In the genomic region with DNA sequence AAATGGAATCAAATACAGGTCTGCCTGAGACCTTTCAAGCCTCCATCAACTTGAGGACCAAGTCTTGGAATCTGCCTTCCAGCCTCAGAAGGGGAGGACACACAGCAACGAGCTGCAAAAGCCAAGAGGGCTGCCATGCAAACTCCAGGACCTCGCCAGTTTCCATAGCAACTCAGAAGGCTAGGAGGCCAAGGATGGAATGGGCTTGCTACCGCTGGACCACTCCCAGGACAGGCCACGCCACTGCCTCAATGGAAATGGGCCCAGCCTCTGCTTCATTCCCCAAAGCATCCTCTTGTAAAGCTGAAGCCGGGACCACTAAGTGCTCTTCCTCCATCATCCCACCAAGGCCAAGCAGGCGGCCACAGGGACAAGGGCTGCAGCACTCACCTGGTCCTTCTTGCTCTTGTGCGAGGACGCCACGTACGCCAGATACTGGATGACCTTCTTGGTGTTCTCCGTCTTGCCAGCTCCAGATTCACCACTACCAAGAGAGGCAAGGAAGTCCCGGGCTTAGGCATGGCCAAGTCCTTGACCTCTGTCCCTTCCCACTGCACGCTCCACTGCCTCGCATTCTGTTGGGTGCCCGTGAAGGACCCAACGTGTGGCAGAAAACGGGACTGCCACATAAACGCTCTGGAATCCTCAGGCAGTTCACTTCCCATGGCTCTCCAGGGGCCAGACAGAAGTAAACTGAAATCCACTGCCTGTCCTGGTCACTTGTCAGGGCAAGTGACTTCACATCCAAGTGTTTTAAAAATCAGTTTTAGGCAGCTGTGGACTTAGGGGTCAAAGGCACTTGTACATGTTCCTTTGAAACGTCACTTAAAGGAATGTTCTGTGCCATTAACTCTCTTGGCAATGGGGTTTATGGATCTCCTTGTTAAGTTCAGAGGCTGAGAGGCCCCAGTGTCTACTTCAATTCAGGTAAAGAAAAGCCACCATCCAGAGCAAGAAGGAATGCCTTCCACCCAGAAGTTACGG, we compare ENCODE assay signal across 10 cellular contexts.
A peak's percentile ranks its signal among the peaks of the same experiment; 100 is the strongest.
DNase-seq lines count a peak whose midpoint lies in the region; ATAC-seq, FAIRE-seq and TF ChIP-seq lines count a peak whose summit lies in the region.
"Had no signal": no experiment of that assay in that cellular context is flagged by ENCODE, and none has a peak within 500 bp of the region (broad histone marks: within the 10 kb centered on the region; RNA-seq: fewer than 3 reads in every experiment).

No MANE protein-coding gene starts in this region.

- H3K36me3 ChIP-seq in GM23248 (ENCODE audit: low read depth) (peaks cover 29% of the 10 kb centered on the region), keratinocyte (ENCODE audit: control insufficient read depth in 2 of 2, extremely low read depth in 1 of 2, insufficient read depth in 2 of 2, low read length in 2 of 2) (peaks cover 44 to 89% of the 10 kb centered on the region in 2 experiments), small intestine (ENCODE audit: control insufficient read depth in 2 of 2, insufficient read depth in 2 of 2, low read length in 2 of 2) (peaks cover 6 to 27% of the 10 kb centered on the region in 2 donors)

- H3K27me3 ChIP-seq in GM23248 (replicated peaks; ENCODE audit: insufficient read depth) (no peaks in the 10 kb centered on the region), keratinocyte (ENCODE audit: control insufficient read depth, extremely low read depth, insufficient read depth, low read length) (no peaks in the 10 kb centered on the region), small intestine (ENCODE audit: control insufficient read depth in 2 of 2, insufficient read depth in 2 of 2, low read length in 2 of 2) (no peaks in the 10 kb centered on the region)

- peak; percentile 26 for FAIRE-seq in keratinocyte (lab: Jason Lieb, UNC)
- no peak for FAIRE-seq in small intestine (lab: Jason Lieb, UNC)
- FAIRE-seq in GM12891 (lab: Jason Lieb, UNC), result no peak

- H3K9me3 Mint-ChIP-seq in activated naive CD8-positive, alpha-beta T cell (ENCODE audit: low read depth), result no peaks in the 10 kb centered on the region

- H3K27ac ChIP-seq in GM23248, result peak overlapping the region; percentile 90; the same call in 1 of the 2 replicates
- peak overlapping the region; percentile 96 for H3K27ac ChIP-seq in keratinocyte (ENCODE audit: control insufficient read depth, insufficient read depth, low read length)
- H3K27ac ChIP-seq in small intestine (ENCODE audit: low read depth in 1 of 2, low read length in 1 of 2), result peak overlapping the region; percentile 45 to 90

- no peak overlapping the region for H3K4me2 ChIP-seq in GM23248 (ENCODE audit: unreplicated experiment)
- H3K4me2 ChIP-seq in keratinocyte (ENCODE audit: control insufficient read depth, extremely low read depth, insufficient read depth, low read depth, low read length), result no peak overlapping the region

- peak overlapping the region; percentile 99 for H3K27ac Mint-ChIP-seq in activated naive CD8-positive, alpha-beta T cell

- H3K4me3 ChIP-seq in GM23248, result no peak overlapping the region
- H3K4me3 ChIP-seq in keratinocyte (ENCODE audit: control insufficient read depth in 2 of 3, extremely low read depth in 1 of 3, insufficient read depth in 2 of 3, low read depth in 1 of 3, low read length in 3 of 3), result no peak overlapping the region
- H3K4me3 ChIP-seq in small intestine (ENCODE audit: low read depth in 1 of 2, low read length in 2 of 2), result no peak overlapping the region

- in situ Hi-C loops in GM23248 (cut with MboI), result no loop called here

- H3K9me2 ChIP-seq in GM23248 (ENCODE audit: insufficient read depth), result no peaks in the 10 kb centered on the region

- no peaks in the 10 kb centered on the region for H3K27me3 Mint-ChIP-seq in activated naive CD8-positive, alpha-beta T cell

- ATAC-seq in GM21529 (IDR thresholded peaks at IDR 0.05; ENCODE audit: unreplicated experiment), result no peak

- peaks cover 24% of the 10 kb centered on the region for H3K36me3 Mint-ChIP-seq in activated naive CD8-positive, alpha-beta T cell

- peaks cover 2% of the 10 kb centered on the region for H3K9me1 ChIP-seq in keratinocyte (ENCODE audit: control insufficient read depth, extremely low read depth, insufficient read depth, low read length)

- H3K9me3 ChIP-seq in GM23248 (ENCODE audit: low read depth) (no peaks in the 10 kb centered on the region), keratinocyte (ENCODE audit: control insufficient read depth, low read depth, low read length) (no peaks in the 10 kb centered on the region), small intestine (ENCODE audit: control insufficient read depth, low read depth) (no peaks in the 10 kb centered on the region)

- H3K9ac ChIP-seq in GM23248 (no peak overlapping the region), keratinocyte (ENCODE audit: control insufficient read depth, extremely low read depth, insufficient read depth, low read length) (no peak overlapping the region)

- no peaks in the 10 kb centered on the region for H4K20me1 ChIP-seq in GM23248 (ENCODE audit: insufficient read depth)
- peaks cover 6% of the 10 kb centered on the region for H4K20me1 ChIP-seq in keratinocyte (ENCODE audit: control insufficient read depth, extremely low read depth, insufficient read depth, low read length)

- TF ChIP-seq CTCF in keratinocyte (optimal IDR thresholded peaks at IDR 0.05 in 1 of 3, IDR thresholded peaks at IDR 0.05 in 1 of 3, conservative IDR thresholded peaks at IDR 0.05 in 1 of 3; ENCODE audit: extremely low read depth in 1 of 3, insufficient read depth in 2 of 3, low read length in 3 of 3), result no peak

- H3K4me1 ChIP-seq in GM23248 (ENCODE audit: insufficient read depth) (peaks cover 63% of the 10 kb centered on the region), keratinocyte (ENCODE audit: control insufficient read depth, extremely low read depth, insufficient read depth, low read length) (peaks cover 79% of the 10 kb centered on the region), small intestine (ENCODE audit: control insufficient read depth in 2 of 2, insufficient read depth in 1 of 2, low read depth in 1 of 2, low read length in 1 of 2) (peaks cover 0 to 2% of the 10 kb centered on the region in 2 donors)

- peaks cover 100% of the 10 kb centered on the region for H3K79me2 ChIP-seq in GM23248 (ENCODE audit: insufficient read depth)
- peaks cover 91% of the 10 kb centered on the region for H3K79me2 ChIP-seq in keratinocyte (ENCODE audit: control insufficient read depth, insufficient read depth, low read length)

- H2AFZ ChIP-seq in GM23248 (no peak overlapping the region), keratinocyte (ENCODE audit: control insufficient read depth, low read length) (no peak overlapping the region)

- peak overlapping the region; percentile 38 for H3K4me3 Mint-ChIP-seq in activated naive CD8-positive, alpha-beta T cell

- dilution Hi-C loops in keratinocyte (cut with MboI; ENCODE audit: extremely low pct_ligation_motif_present, low sequenced_read_pairs), result no loop called here

- peaks cover 79% of the 10 kb centered on the region for H3F3A ChIP-seq in GM23248 (ENCODE audit: insufficient read depth)

- TF ChIP-seq POLR2A in GM12891 (IDR thresholded peaks at IDR 0.05; ENCODE audit: low read depth, low read length), result no peak

- 90% methylated on average over 20 of the region's 20 CpGs for WGBS in GM23248 (ENCODE audit: low coverage in 1 of 2, low lambda C conversion rate in 2 of 2, missing lambda C conversion rate in 2 of 2), 2 experiments
- 71 to 77% (median 77%) methylated on average over 20 of the region's 20 CpGs for WGBS in small intestine, 3 donors

- DNase-seq in GM23248, result no peak
- DNase-seq in keratinocyte (ENCODE audit: low read depth, low spot score), result no peak
- DNase-seq in small intestine, result no peak
- no peak for DNase-seq in DMS53 (lab: John Stamatoyannopoulos, UW)
- DNase-seq in GM12891 (ENCODE audit: insufficient read length, low spot score), result no peak
- DNase-seq in NCI-H2029 (lab: John Stamatoyannopoulos, UW), result no peak
- DNase-seq: NCI-H82; stimulated activated naive CD4-positive, alpha-beta T cell treated with Interleukin-2 at 50 U/mL for 16 hours had no signal

- peaks cover 57% of the 10 kb centered on the region for H3K4me1 Mint-ChIP-seq in activated naive CD8-positive, alpha-beta T cell (ENCODE audit: low read depth)

TF ChIP-seq in GM12891, 5 proteins besides CTCF, POLR2A, EP300 and RAD21:
- TF ChIP-seq PAX5 (IDR thresholded peaks at IDR 0.05; ENCODE audit: insufficient read depth, low read length, severe bottlenecking) (no peak), POU2F2 (IDR thresholded peaks at IDR 0.05; ENCODE audit: low read depth, low read length) (no peak), POLR2AphosphoS5 (IDR thresholded peaks at IDR 0.05; ENCODE audit: low read depth, low read length) (no peak), TAF1 (IDR thresholded peaks at IDR 0.05; ENCODE audit: low read depth, low read length) (no peak), SPI1 (IDR thresholded peaks at IDR 0.05; ENCODE audit: low read depth, low read length) (no peak)
